ENCODE assay signal across 23 cellular contexts in the genomic region with DNA sequence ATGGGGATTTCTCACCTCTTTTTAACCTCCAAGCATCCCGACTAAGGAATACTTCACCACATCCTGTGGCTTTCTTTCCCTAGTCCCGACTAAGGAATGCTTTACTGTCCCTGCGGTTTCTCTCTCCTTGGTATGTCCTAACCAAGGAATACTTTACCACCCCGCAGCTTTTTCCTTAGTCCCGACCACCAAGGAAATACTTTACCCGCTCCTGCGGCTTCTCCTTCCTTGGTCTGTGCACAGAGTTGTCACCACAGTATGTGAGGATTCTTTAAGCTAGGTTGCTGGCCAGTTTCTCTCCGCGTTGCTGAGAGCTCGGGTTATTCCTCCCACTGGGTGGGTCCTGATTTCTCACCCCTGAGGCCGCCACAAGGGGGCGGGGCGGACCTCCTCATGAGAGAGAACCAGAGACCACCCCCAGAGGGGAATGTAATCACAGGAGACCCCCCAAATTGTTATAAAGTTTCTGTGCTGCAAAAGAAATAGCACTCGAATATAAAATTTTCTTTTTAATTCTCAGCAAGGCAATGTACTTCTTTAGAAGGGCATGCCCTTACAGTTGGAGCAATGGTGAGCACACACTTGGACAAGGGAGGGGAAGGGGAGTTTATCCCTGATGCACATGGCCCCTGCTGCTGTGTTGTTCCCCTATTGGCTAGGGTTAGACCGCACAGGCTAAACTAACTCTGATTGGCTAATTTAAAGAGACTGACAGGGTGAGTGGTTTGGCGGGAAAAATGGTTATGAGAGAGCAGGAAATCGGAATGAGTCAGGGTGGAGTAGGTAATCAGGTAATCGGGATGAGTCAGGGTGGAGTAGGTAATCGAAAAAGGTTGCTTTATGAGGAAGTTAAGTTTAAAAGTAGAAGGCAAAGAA. TPM values are rescaled to one million over a fixed set of nuclear protein-coding genes. Genes with fewer than 3 reads are reported as not detected.
A peak's percentile ranks its signal among the peaks of the same experiment; 100 is the strongest.
DNase-seq lines count a peak whose midpoint lies in the region; TF ChIP-seq lines count a peak whose summit lies in the region.
"Had no signal": no experiment of that assay in that cellular context is flagged by ENCODE, and none has a peak within 500 bp of the region (broad histone marks: within the 10 kb centered on the region; RNA-seq: fewer than 3 reads in every experiment).

No MANE protein-coding gene starts in this region.

- H4K20me1 ChIP-seq in OCI-LY7 (ENCODE audit: insufficient read depth, low read length) = no peaks in the 10 kb centered on the region

- H2AFZ ChIP-seq in OCI-LY7 (ENCODE audit: low read length) = no peak overlapping the region

- CTCF ChIA-PET in OCI-LY7 (lab: Charles Lee; ENCODE audit: unreplicated experiment) = no interaction called here

- H3K4me3 ChIP-seq in OCI-LY7 (ENCODE audit: low read depth, low read length, poor library complexity, severe bottlenecking) (no peak overlapping the region), epithelial cell of proximal tubule (ENCODE audit: low read depth, low read length) (no peak overlapping the region)
- H3K4me3 ChIP-seq: cardiac muscle cell, dorsolateral prefrontal cortex, heart right ventricle, thoracic aorta had no signal

- H3K9me3 ChIP-seq in OCI-LY7 (ENCODE audit: low read length) = no peaks in the 10 kb centered on the region
- H3K9me3 ChIP-seq: heart right ventricle, thoracic aorta had no signal

- no TSS peak for BruUV-seq in OCI-LY7 (replicated peaks; lab: Mats Ljungman, UMichigan)

- no peak overlapping the region for H3K4me2 ChIP-seq in OCI-LY7 (ENCODE audit: low read length)

- intact Hi-C loops in OCI-LY7 (cut with micrococcal nuclease; ENCODE audit: unreplicated experiment) (no loop called here), cardiac septum (cut with DNase I) (no loop called here)

- H3K36me3 ChIP-seq in OCI-LY7 (ENCODE audit: insufficient read depth, low read length) = no peaks in the 10 kb centered on the region
- H3K36me3 ChIP-seq: cardiac muscle cell, heart right ventricle, thoracic aorta had no signal

- H3K79me2 ChIP-seq in OCI-LY7 (ENCODE audit: insufficient read depth, low read depth, low read length) = no peaks in the 10 kb centered on the region

- no peaks in the 10 kb centered on the region for H3K9me2 ChIP-seq in OCI-LY7 (ENCODE audit: insufficient read depth, low read length)

- no peaks in the 10 kb centered on the region for H3K4me1 ChIP-seq in OCI-LY7 (ENCODE audit: insufficient read depth, low read length, poor library complexity, severe bottlenecking)
- H3K4me1 ChIP-seq: heart right ventricle had no signal

- POLR2A ChIA-PET in OCI-LY7 (lab: Charles Lee) = no interaction called here

- TF ChIP-seq CTCF in OCI-LY7 (conservative IDR thresholded peaks at IDR 0.05; ENCODE audit: low read length) (peak; percentile 44; the same call in 1 of the 2 replicates), epithelial cell of proximal tubule (conservative IDR thresholded peaks at IDR 0.05; ENCODE audit: low read depth, low read length) (peak; percentile 6)

- no peak overlapping the region for H3K27ac ChIP-seq in OCI-LY7 (ENCODE audit: low read depth, low read length, poor library complexity, severe bottlenecking)
- H3K27ac ChIP-seq: cardiac muscle cell, dorsolateral prefrontal cortex, heart right ventricle, thoracic aorta had no signal

- DNase-seq in A172 (ENCODE audit: low spot score) = peak; percentile 91
- DNase-seq in ELF-1 (ENCODE audit: low read depth, low spot score) = peak; percentile 8
- DNase-seq in OCI-LY7 (ENCODE audit: low spot score) = no peak
- no peak for DNase-seq in epithelial cell of proximal tubule (ENCODE audit: low read depth)
- DNase-seq in DMS153 treated with DMSO at 0.1 percent for 48 hours (lab: John Stamatoyannopoulos, UW; ENCODE audit: unreplicated experiment) = no peak
- DNase-seq in cardiac septum (ENCODE audit: low spot score) = no peak
- DNase-seq in NOMO-1 treated with dmso at 0.1 percent for 144 hours (lab: John Stamatoyannopoulos, UW; ENCODE audit: unreplicated experiment) = no peak
- no peak for DNase-seq in COR-L47 (lab: John Stamatoyannopoulos, UW)
- DNase-seq: activated CD4-positive, alpha-beta T cell treated with anti-CD3 and anti-CD28 coated beads for 48 hours; activated CD8-positive, alpha-beta memory T cell treated with anti-CD3 and anti-CD28 coated beads, Interleukin-2, amount 10 ng/mL, durations not matched to agents 7 days and 5 days; CD8-positive, alpha-beta T cell; dorsolateral prefrontal cortex; heart right ventricle; immature natural killer cell; IMR-90; NCI-H1694 treated with DMSO at 0.1 percent for 48 hours; NCI-H226; NK-92 treated with Interleukin-12 subunit alpha and Interleukin-12 subunit beta, amount 100 ng/mL, for 24 hours; occipital lobe; right cardiac atrium; stimulated activated CD4-positive, alpha-beta T cell treated with anti-CD3 and anti-CD28 coated beads, Interleukin-15, amount 100 ng/mL, for 24 hours had no signal

RNA-seq across cellular contexts. Expression of a gene that starts 12.8 kb away (rescaled TPM):
- total RNA-seq in A172 (2014; rRNA removed; shearing (Covaris generic)) = 3.3 and 4.6 TPM in 2 replicates
- total RNA-seq in OCI-LY7 (2014; rRNA removed; shearing (Covaris generic)) = 1.7 TPM in 1 of 2 replicates, not detected in the other
- not detected in 2 replicates for total RNA-seq in OCI-LY7 (2022)
- total RNA-seq in epithelial cell of proximal tubule = 3.8 and 4.4 TPM in 2 replicates
- 3.1 TPM for total RNA-seq in cardiac septum

RNA-seq across cellular contexts. Expression of a gene that starts 13.2 kb away (rescaled TPM):
- total RNA-seq in A172 (2014; rRNA removed; shearing (Covaris generic)) = 59.9 and 68.5 TPM in 2 replicates
- 35.2 and 44.1 TPM in 2 replicates for total RNA-seq in OCI-LY7 (2014; rRNA removed; shearing (Covaris generic))
- 46.3 and 52.8 TPM in 2 replicates for total RNA-seq in OCI-LY7 (2022)
- 82.0 and 82.1 TPM in 2 replicates for total RNA-seq in epithelial cell of proximal tubule
- 17.1 TPM for total RNA-seq in cardiac septum

Comparison
In these comparisons a context has a peak if more than half of its experiments do, and no peak if none do; other contexts are left out.
1. DNase-seq: peak in A172 (single experiment) and ELF-1 (single experiment); none in OCI-LY7 (single experiment), epithelial cell of proximal tubule (single experiment), DMS153 treated with DMSO at 0.1 percent for 48 hours (single experiment), cardiac septum (single experiment), NOMO-1 treated with dmso at 0.1 percent for 144 hours (single experiment) and COR-L47 (single experiment).